Comparison of ENCODE assay signal across 18 cellular contexts in the genomic region with DNA sequence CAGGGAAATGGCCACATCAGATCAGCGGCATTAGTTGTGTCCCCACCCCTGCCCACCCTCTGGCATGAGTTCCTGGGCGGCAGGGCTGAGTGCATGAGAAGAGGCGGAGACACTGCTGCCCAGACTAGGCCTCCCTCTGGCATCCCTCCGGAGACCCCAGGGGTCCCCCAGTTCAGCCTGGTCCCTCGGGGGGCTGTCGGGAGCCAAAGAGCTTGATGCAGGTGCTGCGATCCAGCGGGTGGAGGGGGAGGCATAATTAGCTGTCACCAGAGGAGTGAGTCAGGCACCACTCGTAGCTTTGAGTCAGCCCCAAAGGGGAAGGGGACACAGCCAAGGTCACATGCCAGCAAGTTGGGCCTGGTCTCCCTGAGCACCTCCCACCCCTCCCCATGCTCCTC.
"Had no signal": no experiment of that assay in that cellular context is flagged by ENCODE, and none has a peak within 500 bp of the region (broad histone marks: within the 10 kb centered on the region; RNA-seq: fewer than 3 reads in every experiment).

No MANE protein-coding gene starts in this region.

- DNase-seq: dermis blood vessel endothelial cell; effector memory CD8-positive, alpha-beta T cell; erythroblast; mesenchymal stem cell; naive thymus-derived CD8-positive, alpha-beta T cell; nephron progenitor cell; sigmoid colon; stimulated activated CD4-positive, alpha-beta T cell treated with anti-CD3 and anti-CD28 coated beads, Interleukin-4, amount 100 ng/mL, for 24 hours; transverse colon; upper lobe of right lung; uterus had no signal

- H3K27ac Mint-ChIP-seq: effector memory CD8-positive, alpha-beta T cell; nephron progenitor cell; stimulated activated effector memory CD8-positive, alpha-beta T cell treated with anti-CD3 and anti-CD28 coated beads, Interleukin-12 subunit alpha, Interleukin-12 subunit beta, amount 100 ng/mL, for 72 hours had no signal

- H3K9me3 Mint-ChIP-seq: effector memory CD8-positive, alpha-beta T cell; naive thymus-derived CD8-positive, alpha-beta T cell; nephron progenitor cell; stimulated activated effector memory CD8-positive, alpha-beta T cell treated with anti-CD3 and anti-CD28 coated beads, Interleukin-12 subunit alpha, Interleukin-12 subunit beta, amount 100 ng/mL, for 72 hours; stimulated activated naive CD8-positive, alpha-beta T cell treated with anti-CD3 and anti-CD28 coated beads, Interleukin-15, Interleukin-2, amounts not matched to agents 100 ng/mL and 50 ng/mL, for 24 hours had no signal

- H3K27ac ChIP-seq: coronary artery, left lung, prostate gland, sigmoid colon, suprapubic skin, transverse colon, upper lobe of right lung, uterus had no signal

- H3K36me3 Mint-ChIP-seq: naive thymus-derived CD8-positive, alpha-beta T cell; stimulated activated effector memory CD8-positive, alpha-beta T cell treated with anti-CD3 and anti-CD28 coated beads, Interleukin-12 subunit alpha, Interleukin-12 subunit beta, amount 100 ng/mL, for 72 hours had no signal

- H3K4me1 ChIP-seq: left lung, prostate gland, sigmoid colon, suprapubic skin, transverse colon, upper lobe of right lung, uterus had no signal

- H3K4me3 ChIP-seq: coronary artery, left lung, prostate gland, sigmoid colon, suprapubic skin, transverse colon, upper lobe of right lung, uterus had no signal

- H3K9me3 ChIP-seq: left lung, prostate gland, sigmoid colon, suprapubic skin, transverse colon, upper lobe of right lung, uterus had no signal

- H3K4me3 Mint-ChIP-seq: effector memory CD8-positive, alpha-beta T cell; naive thymus-derived CD8-positive, alpha-beta T cell; nephron progenitor cell; stimulated activated effector memory CD8-positive, alpha-beta T cell treated with anti-CD3 and anti-CD28 coated beads, Interleukin-12 subunit alpha, Interleukin-12 subunit beta, amount 100 ng/mL, for 72 hours; stimulated activated naive CD8-positive, alpha-beta T cell treated with anti-CD3 and anti-CD28 coated beads, Interleukin-15, Interleukin-2, amounts not matched to agents 100 ng/mL and 50 ng/mL, for 24 hours had no signal

- H3K27me3 ChIP-seq: uterus had no signal

- H3K36me3 ChIP-seq: left lung, prostate gland, sigmoid colon, suprapubic skin, transverse colon, upper lobe of right lung, uterus had no signal

- ATAC-seq: effector memory CD8-positive, alpha-beta T cell; left lung; naive thymus-derived CD8-positive, alpha-beta T cell; right cardiac atrium; stimulated activated effector memory CD8-positive, alpha-beta T cell treated with anti-CD3 and anti-CD28 coated beads, Interleukin-12 subunit alpha, Interleukin-12 subunit beta, amount 100 ng/mL, for 72 hours; upper lobe of right lung had no signal

- H3K4me1 Mint-ChIP-seq: nephron progenitor cell; stimulated activated effector memory CD8-positive, alpha-beta T cell treated with anti-CD3 and anti-CD28 coated beads, Interleukin-12 subunit alpha, Interleukin-12 subunit beta, amount 100 ng/mL, for 72 hours had no signal
